In genomic region chr11:134392953-134393615, GRCh38 we compare ENCODE assay signal across 17 cellular contexts. TPM values are rescaled to one million over a fixed set of nuclear protein-coding genes. Genes with fewer than 3 reads are reported as not detected.
DNase-seq lines count a peak whose midpoint lies in the region; TF ChIP-seq lines count a peak whose summit lies in the region.
"Had no signal": no experiment of that assay in that cellular context is flagged by ENCODE, and none has a peak within 500 bp of the region (broad histone marks: within the 10 kb centered on the region; RNA-seq: fewer than 3 reads in every experiment).

No MANE protein-coding gene starts in this region.

- H3K4me1 Mint-ChIP-seq in brain: peaks cover 39% of the 10 kb centered on the region
- H3K4me1 Mint-ChIP-seq: CD4-positive, CD25-positive, alpha-beta regulatory T cell had no signal

- TF ChIP-seq CTCF in HEK293 (tag by site-specific recombination; IDR thresholded peaks at IDR 0.05): no peak
- no peak for TF ChIP-seq CTCF in brain (conservative IDR thresholded peaks at IDR 0.05)
- no peak for TF ChIP-seq CTCF in A673 (conservative IDR thresholded peaks at IDR 0.05; ENCODE audit: low read depth, low read length)

- peaks cover 21% of the 10 kb centered on the region for H3K36me3 Mint-ChIP-seq in brain
- H3K36me3 Mint-ChIP-seq: CD4-positive, CD25-positive, alpha-beta regulatory T cell; CD8-positive, alpha-beta memory T cell; IgD-negative memory B cell had no signal

- H3K4me3 ChIP-seq in HEK293 (ENCODE audit: low read depth, low read length): no peak overlapping the region
- H3K4me3 ChIP-seq in A673 (ENCODE audit: low read depth, low read length, poor library complexity, severe bottlenecking): no peak overlapping the region
- H3K4me3 ChIP-seq: GM23338 had no signal

- peaks cover 0 to 4% (median 0%) of the 10 kb centered on the region in 5 experiments for H3K9me3 Mint-ChIP-seq in brain
- H3K9me3 Mint-ChIP-seq: CD8-positive, alpha-beta memory T cell; GM23338; IgD-negative memory B cell had no signal

- peak overlapping the region in 4 of 5 experiments; percentile 41 to 95 (median 69) for H3K27ac Mint-ChIP-seq in brain
- H3K27ac Mint-ChIP-seq: CD4-positive, CD25-positive, alpha-beta regulatory T cell; CD8-positive, alpha-beta memory T cell; GM23338; IgD-negative memory B cell had no signal

- no peaks in the 10 kb centered on the region for H3K27me3 Mint-ChIP-seq in brain

- DNase-seq in NCI-H1092 treated with DMSO at 0.1 percent for 48 hours (lab: John Stamatoyannopoulos, UW) (peak; percentile 37), NCI-H1092 (lab: John Stamatoyannopoulos, UW) (no peak), SKM-1 (lab: John Stamatoyannopoulos, UW; ENCODE audit: unreplicated experiment) (no peak), GM19238 (ENCODE audit: insufficient read length, low spot score) (no peak), A673 (ENCODE audit: low spot score) (no peak)
- DNase-seq: CD4-positive, CD25-positive, alpha-beta regulatory T cell; CD8-positive, alpha-beta memory T cell; COR-L47; DMS 273 treated with DMSO at 0.1 percent for 48 hours; HCEC 1CT; KG1 had no signal

- H3K36me3 ChIP-seq in HEK293 (ENCODE audit: control insufficient read depth in 2 of 2, insufficient read depth in 1 of 2, low read length in 2 of 2) (no peaks in the 10 kb centered on the region), A673 (ENCODE audit: insufficient read depth, low read length, poor library complexity, severe bottlenecking) (no peaks in the 10 kb centered on the region)
- H3K36me3 ChIP-seq: BE2C had no signal

- POLR2A ChIA-PET in HEK293 (lab: Yijun Ruan, JAX): no interaction called here
- POLR2A ChIA-PET in A673 (lab: Charles Lee; ENCODE audit: low non-redundant PET): no interaction called here

- CTCF ChIA-PET in HEK293 (lab: Yijun Ruan, JAX) (interaction anchor here (0.6 kb wide), 1 partner anchor 413 kb away, joined by 3 read pairs; no protein-coding TSS in a partner anchor), A673 (lab: Charles Lee) (no interaction called here)

- H3K4me1 ChIP-seq in HEK293 (ENCODE audit: control insufficient read depth, insufficient read depth, low read length) (no peaks in the 10 kb centered on the region), A673 (ENCODE audit: insufficient read depth, low read length, poor library complexity, severe bottlenecking) (no peaks in the 10 kb centered on the region)

- intact Hi-C loops in A673 (cut with micrococcal nuclease; ENCODE audit: unreplicated experiment): no loop called here

- no peak overlapping the region for H3K27ac ChIP-seq in HEK293 (ENCODE audit: extremely low read depth, low read depth, low read length)
- no peak overlapping the region for H3K27ac ChIP-seq in A673 (ENCODE audit: low read depth, low read length, poor library complexity, severe bottlenecking)
- H3K27ac ChIP-seq: 22Rv1 had no signal

- BruUV-seq in A673 (replicated peaks; lab: Mats Ljungman, UMichigan): no TSS peak

- no peaks in the 10 kb centered on the region for H3K27me3 ChIP-seq in A673 (replicated peaks; ENCODE audit: insufficient read depth, low read depth, low read length, poor library complexity)
- H3K27me3 ChIP-seq: BE2C had no signal

- H3K9me3 ChIP-seq in HEK293 (ENCODE audit: control insufficient read depth, insufficient read depth, low read depth, low read length): no peaks in the 10 kb centered on the region
- H3K9me3 ChIP-seq in A673 (ENCODE audit: low read depth, low read length, poor library complexity, severe bottlenecking): no peaks in the 10 kb centered on the region
- H3K9me3 ChIP-seq: BE2C had no signal

- H3K4me3 Mint-ChIP-seq in brain: no peak overlapping the region
- H3K4me3 Mint-ChIP-seq: CD4-positive, CD25-positive, alpha-beta regulatory T cell; CD8-positive, alpha-beta memory T cell; GM23338; IgD-negative memory B cell had no signal

TF ChIP-seq in HEK293, 187 proteins besides CTCF, POLR2A, EP300 and RAD21:
- no peak for TF ChIP-seq ZNF112 (tag by site-specific recombination; IDR thresholded peaks at IDR 0.05)
- TF ChIP-seq BCL6B (tag by site-specific recombination; IDR thresholded peaks at IDR 0.05): no peak
- peak; percentile 57 for TF ChIP-seq REST (tag by site-specific recombination; IDR thresholded peaks at IDR 0.05)
- no peak for TF ChIP-seq ZNF324 (tag by site-specific recombination; IDR thresholded peaks at IDR 0.05)

RNA-seq across cellular contexts. Expression of gene B3GAT1, which starts 19.0 kb away (rescaled TPM):
- polyA plus RNA-seq in brain (ENCODE audit: insufficient read depth, low read depth, low replicate concordance): 110 TPM
- total RNA-seq in A673 (2021): 3.7 and 5.5 TPM in 2 replicates
- polyA plus RNA-seq: CD4-positive, CD25-positive, alpha-beta regulatory T cell; IgD-negative memory B cell had no signal
